In the genomic region with DNA sequence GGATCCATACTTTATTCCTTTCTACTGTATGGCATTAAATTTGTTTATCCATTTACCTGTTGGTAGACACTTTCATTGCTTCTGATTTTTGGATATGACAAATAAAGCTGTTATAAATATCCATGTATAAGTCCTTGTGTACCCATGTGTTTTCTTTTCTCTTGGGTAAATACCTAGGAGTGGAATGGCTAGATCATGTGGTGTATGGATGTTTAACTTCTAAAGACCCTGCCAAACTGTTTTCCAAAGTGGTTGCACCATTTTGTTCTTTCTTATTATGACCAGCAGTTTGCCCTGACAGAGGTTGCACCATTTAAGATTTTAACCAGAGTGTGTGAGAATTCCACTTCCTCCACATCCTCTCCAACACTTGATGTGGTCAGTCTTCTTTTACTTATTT, we compare ENCODE assay signal across 3 cellular contexts.
"Had no signal": no experiment of that assay in that cellular context is flagged by ENCODE, and none has a peak within 500 bp of the region (broad histone marks: within the 10 kb centered on the region; RNA-seq: fewer than 3 reads in every experiment).

No MANE protein-coding gene starts in this region.

- DNase-seq: GDM1, GF-D8 had no signal

- H3K4me3 ChIP-seq: GM12878 had no signal
